Comparison of ENCODE assay signal across 11 cellular contexts in genomic region chr7:101169110-101169837, GRCh38. TPM values are rescaled to one million over a fixed set of nuclear protein-coding genes. Genes with fewer than 3 reads are reported as not detected.
DNase-seq lines count a peak whose midpoint lies in the region; ATAC-seq, FAIRE-seq and TF ChIP-seq lines count a peak whose summit lies in the region.
"Had no signal": no experiment of that assay in that cellular context is flagged by ENCODE, and none has a peak within 500 bp of the region (broad histone marks: within the 10 kb centered on the region; RNA-seq: fewer than 3 reads in every experiment).

No MANE protein-coding gene starts in this region.

- no peak for DNase-seq in activated naive CD8-positive, alpha-beta T cell treated with anti-CD3 and anti-CD28 coated beads for 36 hours
- DNase-seq in epidermal melanocyte (ENCODE audit: insufficient read length, low spot score) (peak; percentile 14), KG1 (lab: John Stamatoyannopoulos, UW) (no peak), kidney (no peak), DMS153 (lab: John Stamatoyannopoulos, UW) (no peak)
- DNase-seq in stimulated activated naive CD8-positive, alpha-beta T cell treated with anti-CD3 and anti-CD28 coated beads, Interleukin-15, amount 100 ng/mL, for 72 hours = no peak

- peak overlapping the region; percentile 77 for H3K4me3 Mint-ChIP-seq in activated naive CD8-positive, alpha-beta T cell
- H3K4me3 Mint-ChIP-seq in activated naive CD8-positive, alpha-beta T cell treated with anti-CD3 and anti-CD28 coated beads for 36 hours = no peak overlapping the region
- peak overlapping the region; percentile 53 to 67 for H3K4me3 Mint-ChIP-seq in stimulated activated naive CD8-positive, alpha-beta T cell treated with anti-CD3 and anti-CD28 coated beads, Interleukin-15, amount 100 ng/mL, for 72 hours

- no peak for TF ChIP-seq CTCF in kidney (IDR thresholded peaks at IDR 0.05; ENCODE audit: borderline replicate concordance, extremely low read depth, insufficient read depth)

- H3K4me1 Mint-ChIP-seq in activated naive CD8-positive, alpha-beta T cell (ENCODE audit: low read depth) = peaks cover 73% of the 10 kb centered on the region
- peaks cover 62% of the 10 kb centered on the region for H3K4me1 Mint-ChIP-seq in activated naive CD8-positive, alpha-beta T cell treated with anti-CD3 and anti-CD28 coated beads for 36 hours
- peaks cover 95% of the 10 kb centered on the region for H3K4me1 Mint-ChIP-seq in stimulated activated naive CD8-positive, alpha-beta T cell treated with anti-CD3 and anti-CD28 coated beads, Interleukin-15, amount 100 ng/mL, for 72 hours

- ATAC-seq in stimulated activated naive CD8-positive, alpha-beta T cell treated with anti-CD3 and anti-CD28 coated beads, Interleukin-15, amount 100 ng/mL, for 72 hours = no peak

- H3K9ac ChIP-seq in kidney (ENCODE audit: low read length in 2 of 2) = no peak overlapping the region

- no peaks in the 10 kb centered on the region for H3K9me3 Mint-ChIP-seq in activated naive CD8-positive, alpha-beta T cell (ENCODE audit: low read depth)
- no peaks in the 10 kb centered on the region for H3K9me3 Mint-ChIP-seq in activated naive CD8-positive, alpha-beta T cell treated with anti-CD3 and anti-CD28 coated beads for 36 hours
- no peaks in the 10 kb centered on the region for H3K9me3 Mint-ChIP-seq in stimulated activated naive CD8-positive, alpha-beta T cell treated with anti-CD3 and anti-CD28 coated beads, Interleukin-15, amount 100 ng/mL, for 72 hours

- no peak for FAIRE-seq in kidney (lab: Jason Lieb, UNC)
- FAIRE-seq: colon had no signal

- H3K36me3 ChIP-seq in kidney (ENCODE audit: control insufficient read depth in 1 of 2, insufficient read depth in 2 of 2, low read length in 2 of 2) = no peaks in the 10 kb centered on the region
- H3K36me3 ChIP-seq: ovary had no signal

- H3K27ac Mint-ChIP-seq in activated naive CD8-positive, alpha-beta T cell = peak overlapping the region; percentile 68
- H3K27ac Mint-ChIP-seq in activated naive CD8-positive, alpha-beta T cell treated with anti-CD3 and anti-CD28 coated beads for 36 hours = no peak overlapping the region
- H3K27ac Mint-ChIP-seq in stimulated activated naive CD8-positive, alpha-beta T cell treated with anti-CD3 and anti-CD28 coated beads, Interleukin-15, amount 100 ng/mL, for 72 hours = no peak overlapping the region

- H3K36me3 Mint-ChIP-seq in activated naive CD8-positive, alpha-beta T cell = no peaks in the 10 kb centered on the region
- H3K36me3 Mint-ChIP-seq in activated naive CD8-positive, alpha-beta T cell treated with anti-CD3 and anti-CD28 coated beads for 36 hours = peaks cover 2% of the 10 kb centered on the region

- H3K27me3 Mint-ChIP-seq in activated naive CD8-positive, alpha-beta T cell = peaks cover 44% of the 10 kb centered on the region
- H3K27me3 Mint-ChIP-seq in activated naive CD8-positive, alpha-beta T cell treated with anti-CD3 and anti-CD28 coated beads for 36 hours = peaks cover 94% of the 10 kb centered on the region
- H3K27me3 Mint-ChIP-seq in stimulated activated naive CD8-positive, alpha-beta T cell treated with anti-CD3 and anti-CD28 coated beads, Interleukin-15, amount 100 ng/mL, for 72 hours = peaks cover 100% of the 10 kb centered on the region

- H3K4me3 ChIP-seq in kidney (ENCODE audit: low read length in 2 of 2) = no peak overlapping the region
- H3K4me3 ChIP-seq: ovary had no signal

- H3K4me1 ChIP-seq in kidney (ENCODE audit: control insufficient read depth in 1 of 2, insufficient read depth in 1 of 2, low read depth in 1 of 2, low read length in 2 of 2) = peaks cover 5 to 17% of the 10 kb centered on the region in 2 donors

- intact Hi-C loops in kidney (cut with DNase I) = no loop called here

- no peak overlapping the region for H3K27ac ChIP-seq in kidney (ENCODE audit: low read depth in 2 of 2, low read length in 2 of 2)
- H3K27ac ChIP-seq: ovary had no signal

- H3K9me3 ChIP-seq in kidney (ENCODE audit: control insufficient read depth in 1 of 2, low read length in 2 of 2) = no peaks in the 10 kb centered on the region
- H3K9me3 ChIP-seq: ovary had no signal

TF ChIP-seq in PFSK-1, 5 proteins besides CTCF, POLR2A, EP300 and RAD21:
- TF ChIP-seq POLR2AphosphoS5 (IDR thresholded peaks at IDR 0.05; ENCODE audit: low read depth, low read length) (peak; percentile 14; the same call in 1 of the 2 replicates), REST (IDR thresholded peaks at IDR 0.05; ENCODE audit: insufficient read depth in 1 of 2, low read depth in 2 of 2, low read length in 2 of 2) (no peak)

RNA-seq across cellular contexts. Expression of gene VGF, which starts 3.9 kb away (rescaled TPM):
- not detected for total RNA-seq in activated naive CD8-positive, alpha-beta T cell treated with anti-CD3 and anti-CD28 coated beads for 36 hours
- polyA plus RNA-seq in PFSK-1 (2012; ENCODE audit: insufficient read length, low read depth) = 14,821 TPM
- 0.38 TPM for total RNA-seq in kidney
- polyA plus RNA-seq in kidney (ENCODE audit: insufficient read depth, low read depth, low replicate concordance) = 2.2 TPM

RNA-seq across cellular contexts. Expression of gene NAT16, which starts 10.8 kb away (rescaled TPM):
- total RNA-seq in activated naive CD8-positive, alpha-beta T cell treated with anti-CD3 and anti-CD28 coated beads for 36 hours = not detected
- polyA plus RNA-seq in PFSK-1 (2012; ENCODE audit: insufficient read length, low read depth) = 0.26 TPM
- not detected for total RNA-seq in kidney
- not detected for polyA plus RNA-seq in kidney (ENCODE audit: insufficient read depth, low read depth, low replicate concordance)
- total RNA-seq: activated CD8-positive, alpha-beta memory T cell treated with anti-CD3 and anti-CD28 coated beads for 36 hours; ovary had no signal
- polyA plus RNA-seq: ovary had no signal

RNA-seq across cellular contexts. Expression of gene AP1S1, which starts 15.0 kb away (rescaled TPM):
- total RNA-seq in activated naive CD8-positive, alpha-beta T cell treated with anti-CD3 and anti-CD28 coated beads for 36 hours = 10 to 100 TPM; 30.1 to 38.4 TPM
- 149 TPM for polyA plus RNA-seq in PFSK-1 (2012; ENCODE audit: insufficient read length, low read depth)
- 50.4 TPM for total RNA-seq in kidney
- polyA plus RNA-seq in kidney (ENCODE audit: insufficient read depth, low read depth, low replicate concordance) = 133 TPM

RNA-seq across cellular contexts. Expression of gene MOGAT3, which starts 31.6 kb away (rescaled TPM):
- total RNA-seq in activated naive CD8-positive, alpha-beta T cell treated with anti-CD3 and anti-CD28 coated beads for 36 hours = not detected
- 0.43 TPM for polyA plus RNA-seq in PFSK-1 (2012; ENCODE audit: insufficient read length, low read depth)
- 0.25 TPM for total RNA-seq in kidney
- 0.37 TPM for polyA plus RNA-seq in kidney (ENCODE audit: insufficient read depth, low read depth, low replicate concordance)
- total RNA-seq: activated CD8-positive, alpha-beta memory T cell treated with anti-CD3 and anti-CD28 coated beads for 36 hours had no signal
- polyA plus RNA-seq: ovary had no signal

RNA-seq across cellular contexts. Expression of gene SERPINE1, which starts 42.4 kb away (rescaled TPM):
- total RNA-seq in activated naive CD8-positive, alpha-beta T cell treated with anti-CD3 and anti-CD28 coated beads for 36 hours = under 1 TPM; 0.06 to 0.27 TPM
- polyA plus RNA-seq in PFSK-1 (2012; ENCODE audit: insufficient read length, low read depth) = 36.0 TPM
- total RNA-seq in kidney = 9.9 TPM
- polyA plus RNA-seq in kidney (ENCODE audit: insufficient read depth, low read depth, low replicate concordance) = 3.5 TPM
